ENCODE assay signal across 6 cellular contexts in genomic region chr2:177705511-177705910, GRCh38.
"Had no signal": no experiment of that assay in that cellular context is flagged by ENCODE, and none has a peak within 500 bp of the region (broad histone marks: within the 10 kb centered on the region; RNA-seq: fewer than 3 reads in every experiment).

No MANE protein-coding gene starts in this region.

- DNase-seq: GM23248, GOT3, H7, HCEC 1CT, IMR-90 had no signal

- H3K4me3 ChIP-seq: GM23248, K562 had no signal
